In genomic region chr4:70902577-70903281, GRCh38 we compare ENCODE assay signal across 7 cellular contexts. TPM values are rescaled to one million over a fixed set of nuclear protein-coding genes. Genes with fewer than 3 reads are reported as not detected.
DNase-seq lines count a peak whose midpoint lies in the region; ATAC-seq and TF ChIP-seq lines count a peak whose summit lies in the region.

No MANE protein-coding gene starts in this region.

- peak overlapping the region; percentile 79 for H3K4me3 ChIP-seq in GM08714 (ENCODE audit: low read length)
- H3K4me3 ChIP-seq in mucosa of stomach (ENCODE audit: low read length) = peak overlapping the region; percentile 57
- H3K4me3 ChIP-seq in uterus = peak overlapping the region; percentile 77 to 93

- H3K27ac ChIP-seq in VCaP = peak overlapping the region; percentile 88
- H3K27ac ChIP-seq in epithelial cell of prostate = peak overlapping the region; percentile 55
- H3K27ac ChIP-seq in uterus = peak overlapping the region; percentile 82 to 88

- H3K4me1 ChIP-seq in mucosa of stomach (ENCODE audit: control insufficient read depth, insufficient read depth, low read length) (no peaks in the 10 kb centered on the region), uterus (no peaks in the 10 kb centered on the region)

- DNase-seq in epithelial cell of prostate (ENCODE audit: low read depth, low spot score) = no peak
- no peak for DNase-seq in uterus

- no peaks in the 10 kb centered on the region for H3K36me3 ChIP-seq in mucosa of stomach (ENCODE audit: control insufficient read depth, insufficient read depth, low read length)
- no peaks in the 10 kb centered on the region for H3K36me3 ChIP-seq in uterus

- no peaks in the 10 kb centered on the region for H3K9me3 ChIP-seq in mucosa of stomach (ENCODE audit: control insufficient read depth, low read length)
- H3K9me3 ChIP-seq in uterus = no peaks in the 10 kb centered on the region

- TF ChIP-seq CTCF in VCaP (conservative IDR thresholded peaks at IDR 0.05) (no peak), uterus (IDR thresholded peaks at IDR 0.05) (peak in 1 of 4 experiments; percentile 0)

- H3K9ac ChIP-seq in mucosa of stomach (ENCODE audit: low read length) = peak overlapping the region; percentile 81

- no peak for TF ChIP-seq POLR2A in uterus (IDR thresholded peaks at IDR 0.05)

- H3K27me3 ChIP-seq in mucosa of stomach (ENCODE audit: control insufficient read depth, insufficient read depth, low read length) = no peaks in the 10 kb centered on the region
- no peaks in the 10 kb centered on the region for H3K27me3 ChIP-seq in uterus

- ATAC-seq in GM21367 (IDR thresholded peaks at IDR 0.05; ENCODE audit: unreplicated experiment) = peak; percentile 35
- peak; percentile 45 for ATAC-seq in HG03571 (IDR thresholded peaks at IDR 0.05; ENCODE audit: unreplicated experiment)

- intact Hi-C loops in uterus (cut with DNase I; ENCODE audit: low total_unique reads) = no loop called here

RNA-seq across cellular contexts. Expression of gene MOB1B, which starts 0.6 kb away (rescaled TPM):
- 10 to 100 TPM in 3 of 4 donors, 1 to 10 TPM in 1; 10.0 to 42.1 (median 16.5) TPM for total RNA-seq in uterus
